Comparison of ENCODE assay signal across 6 cellular contexts in genomic region chr19:17246681-17247425, GRCh38. TPM values are rescaled to one million over a fixed set of nuclear protein-coding genes. Genes with fewer than 3 reads are reported as not detected.
DNase-seq lines count a peak whose midpoint lies in the region; ATAC-seq, FAIRE-seq and TF ChIP-seq lines count a peak whose summit lies in the region.

No MANE protein-coding gene starts in this region.

- H3K4me1 Mint-ChIP-seq in T-helper 17 cell = peaks cover 14% of the 10 kb centered on the region

- no peak for TF ChIP-seq CTCF in keratinocyte (optimal IDR thresholded peaks at IDR 0.05 in 1 of 3, IDR thresholded peaks at IDR 0.05 in 1 of 3, conservative IDR thresholded peaks at IDR 0.05 in 1 of 3; ENCODE audit: extremely low read depth in 1 of 3, insufficient read depth in 2 of 3, low read length in 3 of 3)

- no peaks in the 10 kb centered on the region for H3K9me3 ChIP-seq in GM23248 (ENCODE audit: low read depth)
- no peaks in the 10 kb centered on the region for H3K9me3 ChIP-seq in T-helper 17 cell (ENCODE audit: control insufficient read depth, low read length, poor library complexity, severe bottlenecking)
- no peaks in the 10 kb centered on the region for H3K9me3 ChIP-seq in keratinocyte (ENCODE audit: control insufficient read depth, low read depth, low read length)

- no peak overlapping the region for H3K27ac Mint-ChIP-seq in T-helper 17 cell

- H3K79me2 ChIP-seq in GM23248 (ENCODE audit: insufficient read depth) = peaks cover 33% of the 10 kb centered on the region
- H3K79me2 ChIP-seq in keratinocyte (ENCODE audit: control insufficient read depth, insufficient read depth, low read length) = peaks cover 29% of the 10 kb centered on the region

- no peaks in the 10 kb centered on the region for H3K27me3 Mint-ChIP-seq in T-helper 17 cell

- H3K27me3 ChIP-seq in GM23248 (replicated peaks; ENCODE audit: insufficient read depth) = no peaks in the 10 kb centered on the region
- no peaks in the 10 kb centered on the region for H3K27me3 ChIP-seq in keratinocyte (ENCODE audit: control insufficient read depth, extremely low read depth, insufficient read depth, low read length)

- peak overlapping the region; percentile 66 for H3K4me3 ChIP-seq in GM23248
- peak overlapping the region in 1 of 3 experiments; percentile 38 for H3K4me3 ChIP-seq in keratinocyte (ENCODE audit: control insufficient read depth in 2 of 3, extremely low read depth in 1 of 3, insufficient read depth in 2 of 3, low read depth in 1 of 3, low read length in 3 of 3)

- ATAC-seq in T-helper 17 cell (no peak), HG03571 (IDR thresholded peaks at IDR 0.05; ENCODE audit: unreplicated experiment) (no peak)

- DNase-seq in GM23248 (peak; percentile 59), T-helper 17 cell (no peak), keratinocyte (ENCODE audit: low read depth, low spot score) (no peak), T-helper 9 cell (no peak)
- DNase-seq in stimulated activated CD4-positive, alpha-beta T cell treated with anti-CD3 and anti-CD28 coated beads, Interleukin-4, amount 100 ng/mL, for 1 hour = no peak

- H3K4me2 ChIP-seq in GM23248 (ENCODE audit: unreplicated experiment) = peak overlapping the region; percentile 67
- peak overlapping the region; percentile 76 for H3K4me2 ChIP-seq in keratinocyte (ENCODE audit: control insufficient read depth, extremely low read depth, insufficient read depth, low read depth, low read length)

- H3K27ac ChIP-seq in GM23248 (0 out of 2 replicates have a peak overlapping the region, but pooled peaks have one; percentile 4), keratinocyte (ENCODE audit: control insufficient read depth, insufficient read depth, low read length) (no peak overlapping the region)

- no peaks in the 10 kb centered on the region for H3K9me1 ChIP-seq in keratinocyte (ENCODE audit: control insufficient read depth, extremely low read depth, insufficient read depth, low read length)

- FAIRE-seq in keratinocyte (lab: Jason Lieb, UNC) = no peak

- 20 to 21% methylated on average over 21 of the region's 21 CpGs for WGBS in GM23248 (ENCODE audit: low coverage in 1 of 2, low lambda C conversion rate in 2 of 2, missing lambda C conversion rate in 2 of 2), 2 experiments

- H3F3A ChIP-seq in GM23248 (ENCODE audit: insufficient read depth) = 0 out of 2 replicates have a peak, but pooled peaks cover 3% of the 10 kb centered on the region

- H2AFZ ChIP-seq in GM23248 (peak overlapping the region; percentile 83), keratinocyte (ENCODE audit: control insufficient read depth, low read length) (no peak overlapping the region)

- H3K4me1 ChIP-seq in GM23248 (ENCODE audit: insufficient read depth) = peaks cover 20% of the 10 kb centered on the region
- peaks cover 26% of the 10 kb centered on the region for H3K4me1 ChIP-seq in keratinocyte (ENCODE audit: control insufficient read depth, extremely low read depth, insufficient read depth, low read length)

- H3K36me3 ChIP-seq in GM23248 (ENCODE audit: low read depth) (no peaks in the 10 kb centered on the region), keratinocyte (ENCODE audit: control insufficient read depth in 2 of 2, extremely low read depth in 1 of 2, insufficient read depth in 2 of 2, low read length in 2 of 2) (no peaks in the 10 kb centered on the region)

- no peaks in the 10 kb centered on the region for H3K9me2 ChIP-seq in GM23248 (ENCODE audit: insufficient read depth)

- H3K36me3 Mint-ChIP-seq in T-helper 17 cell (ENCODE audit: low read depth) = no peaks in the 10 kb centered on the region

- in situ Hi-C loops in GM23248 (cut with MboI) = no loop called here

- H3K4me3 Mint-ChIP-seq in T-helper 17 cell = peak overlapping the region; percentile 90

- peak overlapping the region; percentile 67 for H3K9ac ChIP-seq in GM23248
- H3K9ac ChIP-seq in keratinocyte (ENCODE audit: control insufficient read depth, extremely low read depth, insufficient read depth, low read length) = peak overlapping the region; percentile 52

- no peaks in the 10 kb centered on the region for H4K20me1 ChIP-seq in GM23248 (ENCODE audit: insufficient read depth)
- H4K20me1 ChIP-seq in keratinocyte (ENCODE audit: control insufficient read depth, extremely low read depth, insufficient read depth, low read length) = no peaks in the 10 kb centered on the region

- dilution Hi-C loops in keratinocyte (cut with MboI; ENCODE audit: extremely low pct_ligation_motif_present, low sequenced_read_pairs) = no loop called here

RNA-seq across cellular contexts. Expression of gene NR2F6, which starts 1.1 kb away (rescaled TPM):
- total RNA-seq in GM23248 (2014; rRNA removed; shearing (Covaris generic)) = 82.5 and 96.7 TPM in 2 replicates
- polyA plus RNA-seq in GM23248 (2016; fragmentation: Nextera tagmentation; extraction: Ambion mirVana) (11.7 and 14.1 TPM in 2 replicates), keratinocyte (12.3 to 20.2 TPM (median 12.9 TPM) in 3 replicates)
- 1 to 10 TPM; 1.8 to 2.1 TPM for total RNA-seq in T-helper 17 cell
- 2.9 TPM for polyA plus RNA-seq in keratinocyte (2011; ENCODE audit: low read depth)
- 10.1 and 23.5 TPM in 2 replicates for polyA plus RNA-seq in keratinocyte (2011; cell fraction: cytosol; rRNA removed)
- polyA plus RNA-seq in keratinocyte (2011; cell fraction: nucleus; rRNA removed) = 13.6 and 21.8 TPM in 2 replicates
- polyA plus RNA-seq in keratinocyte (2012; ENCODE audit: low replicate concordance) = 17.8 and 23.9 TPM in 2 replicates
- polyA minus RNA-seq in keratinocyte = 7.7 to 18.4 TPM (median 11.8 TPM) in 3 replicates
- polyA minus RNA-seq in keratinocyte (2011; cell fraction: cytosol; rRNA and poly(A)+ RNA removed) = 51.4 TPM
- 14.8 and 20.2 TPM in 2 replicates for polyA minus RNA-seq in keratinocyte (2011; cell fraction: nucleus; rRNA and poly(A)+ RNA removed)

RNA-seq across cellular contexts. Expression of gene USHBP1, which starts 17.7 kb away (rescaled TPM):
- total RNA-seq in GM23248 (2014; rRNA removed; shearing (Covaris generic)) = not detected in 2 replicates
- polyA plus RNA-seq in GM23248 (2016; fragmentation: Nextera tagmentation; extraction: Ambion mirVana) = not detected in 2 replicates
- under 1 TPM in 1 of 2 donors, not detected in 1; 0.26 TPM for total RNA-seq in T-helper 17 cell
- polyA plus RNA-seq in keratinocyte = not detected in 3 replicates
- polyA plus RNA-seq in keratinocyte (2011; ENCODE audit: low read depth) = not detected
- polyA plus RNA-seq in keratinocyte (2011; cell fraction: cytosol; rRNA removed) = not detected in 2 replicates
- polyA plus RNA-seq in keratinocyte (2011; cell fraction: nucleus; rRNA removed) = not detected in 2 replicates
- not detected in 2 replicates for polyA plus RNA-seq in keratinocyte (2012; ENCODE audit: low replicate concordance)
- not detected in 3 replicates for polyA minus RNA-seq in keratinocyte
- not detected for polyA minus RNA-seq in keratinocyte (2011; cell fraction: cytosol; rRNA and poly(A)+ RNA removed)
- not detected in 2 replicates for polyA minus RNA-seq in keratinocyte (2011; cell fraction: nucleus; rRNA and poly(A)+ RNA removed)

RNA-seq across cellular contexts. Expression of gene BABAM1, which starts 20.4 kb away (rescaled TPM):
- 78.5 and 82.7 TPM in 2 replicates for total RNA-seq in GM23248 (2014; rRNA removed; shearing (Covaris generic))
- polyA plus RNA-seq in GM23248 (2016; fragmentation: Nextera tagmentation; extraction: Ambion mirVana) (90.3 and 99.6 TPM in 2 replicates), keratinocyte (83.1 to 92.8 TPM (median 83.1 TPM) in 3 replicates)
- 10 to 100 TPM; 70.7 to 72.2 TPM for total RNA-seq in T-helper 17 cell
- 41.9 TPM for polyA plus RNA-seq in keratinocyte (2011; ENCODE audit: low read depth)
- polyA plus RNA-seq in keratinocyte (2011; cell fraction: cytosol; rRNA removed) = 80.6 and 94.1 TPM in 2 replicates
- polyA plus RNA-seq in keratinocyte (2011; cell fraction: nucleus; rRNA removed) = 82.1 and 101 TPM in 2 replicates
- polyA plus RNA-seq in keratinocyte (2012; ENCODE audit: low replicate concordance) = 38.9 and 68.3 TPM in 2 replicates
- polyA minus RNA-seq in keratinocyte = 36.9 to 53.7 TPM (median 38.0 TPM) in 3 replicates
- 28.0 TPM for polyA minus RNA-seq in keratinocyte (2011; cell fraction: cytosol; rRNA and poly(A)+ RNA removed)
- polyA minus RNA-seq in keratinocyte (2011; cell fraction: nucleus; rRNA and poly(A)+ RNA removed) = 15.4 and 16.8 TPM in 2 replicates

RNA-seq across cellular contexts. Expression of gene OCEL1, which starts 20.8 kb away (rescaled TPM):
- total RNA-seq in GM23248 (2014; rRNA removed; shearing (Covaris generic)) = 1.3 and 1.8 TPM in 2 replicates
- 17.1 and 17.4 TPM in 2 replicates for polyA plus RNA-seq in GM23248 (2016; fragmentation: Nextera tagmentation; extraction: Ambion mirVana)
- 10 to 100 TPM; 13.9 to 14.9 TPM for total RNA-seq in T-helper 17 cell
- 2.1 to 6.6 TPM (median 2.2 TPM) in 3 replicates for polyA plus RNA-seq in keratinocyte
- 3.2 TPM for polyA plus RNA-seq in keratinocyte (2011; ENCODE audit: low read depth)
- 3.5 and 7.4 TPM in 2 replicates for polyA plus RNA-seq in keratinocyte (2011; cell fraction: cytosol; rRNA removed)
- 5.7 and 9.2 TPM in 2 replicates for polyA plus RNA-seq in keratinocyte (2011; cell fraction: nucleus; rRNA removed)
- polyA plus RNA-seq in keratinocyte (2012; ENCODE audit: low replicate concordance) = 6.5 and 18.1 TPM in 2 replicates
- 1.5 to 7.8 TPM (median 1.8 TPM) in 3 replicates for polyA minus RNA-seq in keratinocyte
- 4.0 TPM for polyA minus RNA-seq in keratinocyte (2011; cell fraction: cytosol; rRNA and poly(A)+ RNA removed)
- polyA minus RNA-seq in keratinocyte (2011; cell fraction: nucleus; rRNA and poly(A)+ RNA removed) = 1.6 and 2.4 TPM in 2 replicates

RNA-seq across cellular contexts. Expression of gene USE1, which starts 31.7 kb away (rescaled TPM):
- 13.2 and 29.0 TPM in 2 replicates for total RNA-seq in GM23248 (2014; rRNA removed; shearing (Covaris generic))
- 29.6 and 32.3 TPM in 2 replicates for polyA plus RNA-seq in GM23248 (2016; fragmentation: Nextera tagmentation; extraction: Ambion mirVana)
- total RNA-seq in T-helper 17 cell = 10 to 100 TPM; 21.7 to 23.1 TPM
- 18.0 to 24.1 TPM (median 20.7 TPM) in 3 replicates for polyA plus RNA-seq in keratinocyte
- polyA plus RNA-seq in keratinocyte (2011; ENCODE audit: low read depth) = 21.7 TPM
- 11.7 and 27.0 TPM in 2 replicates for polyA plus RNA-seq in keratinocyte (2011; cell fraction: cytosol; rRNA removed)
- polyA plus RNA-seq in keratinocyte (2011; cell fraction: nucleus; rRNA removed) = 17.0 and 19.8 TPM in 2 replicates
- polyA plus RNA-seq in keratinocyte (2012; ENCODE audit: low replicate concordance) = 14.7 and 24.1 TPM in 2 replicates
- 4.1 to 7.6 TPM (median 7.2 TPM) in 3 replicates for polyA minus RNA-seq in keratinocyte
- polyA minus RNA-seq in keratinocyte (2011; cell fraction: cytosol; rRNA and poly(A)+ RNA removed) = 23.4 TPM
- 3.5 and 4.9 TPM in 2 replicates for polyA minus RNA-seq in keratinocyte (2011; cell fraction: nucleus; rRNA and poly(A)+ RNA removed)

Comparison
In these comparisons a context has a peak if more than half of its experiments do, and no peak if none do; other contexts are left out.
1. RNA of gene NR2F6, which starts 1.1 kb away (total RNA-seq): 82.5 to 96.7 TPM in GM23248; 1.8 to 2.1 TPM in T-helper 17 cell; every median in the first group is over 10 times any median in the second.